In genomic region chr5:148535190-148535589, GRCh38 we compare ENCODE assay signal across 29 cellular contexts.
DNase-seq lines count a peak whose midpoint lies in the region; TF ChIP-seq lines count a peak whose summit lies in the region.
"Had no signal": no experiment of that assay in that cellular context is flagged by ENCODE, and none has a peak within 500 bp of the region (broad histone marks: within the 10 kb centered on the region; RNA-seq: fewer than 3 reads in every experiment).

No MANE protein-coding gene starts in this region.

- H3K4me1 ChIP-seq in HEK293 (ENCODE audit: control insufficient read depth, insufficient read depth, low read length): no peaks in the 10 kb centered on the region
- H3K4me1 ChIP-seq: A549; BE2C; BLaER1; BLaER1 treated with 17β-estradiol and CSF1 and Interleukin-3, amounts not matched to agents 10 nM and 100 nM; Caco-2 had no signal

- H3K36me3 ChIP-seq in HEK293 (ENCODE audit: control insufficient read depth in 2 of 2, insufficient read depth in 1 of 2, low read length in 2 of 2): no peaks in the 10 kb centered on the region
- H3K36me3 ChIP-seq: BE2C; BLaER1; BLaER1 treated with 17β-estradiol and CSF1 and Interleukin-3, amounts not matched to agents 10 nM and 100 nM had no signal

- H3K27me3 Mint-ChIP-seq in type B pancreatic cell: peaks cover 24% of the 10 kb centered on the region

- H3K4me1 Mint-ChIP-seq in type B pancreatic cell (ENCODE audit: unreplicated experiment): no peaks in the 10 kb centered on the region
- H3K4me1 Mint-ChIP-seq: B cell; CD14-positive monocyte; CD4-positive, alpha-beta memory T cell; CD4-positive, CD25-positive, alpha-beta regulatory T cell; CD8-positive, alpha-beta memory T cell had no signal

- H3K36me3 Mint-ChIP-seq in type B pancreatic cell: no peaks in the 10 kb centered on the region
- H3K36me3 Mint-ChIP-seq: CD14-positive monocyte; CD4-positive, alpha-beta memory T cell; CD4-positive, CD25-positive, alpha-beta regulatory T cell; CD8-positive, alpha-beta memory T cell; CD8-positive, alpha-beta T cell had no signal

- TF ChIP-seq CTCF in HEK293 (tag by site-specific recombination; IDR thresholded peaks at IDR 0.05) (no peak), type B pancreatic cell (conservative IDR thresholded peaks at IDR 0.05) (no peak)

- H3K27ac Mint-ChIP-seq in type B pancreatic cell: no peak overlapping the region
- H3K27ac Mint-ChIP-seq: B cell; CD14-positive monocyte; CD4-positive, alpha-beta memory T cell; CD4-positive, alpha-beta T cell; CD4-positive, CD25-positive, alpha-beta regulatory T cell; CD8-positive, alpha-beta memory T cell; CD8-positive, alpha-beta T cell had no signal

- no peak overlapping the region for H3K4me3 ChIP-seq in HEK293 (ENCODE audit: low read depth, low read length)
- H3K4me3 ChIP-seq: A549; BLaER1; BLaER1 treated with 17β-estradiol and CSF1 and Interleukin-3, amounts not matched to agents 10 nM and 100 nM had no signal

- no peak overlapping the region for H3K4me3 Mint-ChIP-seq in type B pancreatic cell
- H3K4me3 Mint-ChIP-seq: B cell; CD14-positive monocyte; CD4-positive, alpha-beta memory T cell; CD4-positive, alpha-beta T cell; CD4-positive, CD25-positive, alpha-beta regulatory T cell; CD8-positive, alpha-beta memory T cell; CD8-positive, alpha-beta T cell had no signal

- no peak for DNase-seq in type B pancreatic cell (ENCODE audit: extremely low spot score, unreplicated experiment)
- DNase-seq: 8988T; ACHN; AML-193; BE2C; C1 segment of cervical spinal cord; Caco-2; Calu3; CD4-positive, alpha-beta memory T cell; CD4-positive, alpha-beta T cell; CD4-positive, CD25-positive, alpha-beta regulatory T cell; CD8-positive, alpha-beta memory T cell; CD8-positive, alpha-beta T cell; COR-L47; DMS 273 treated with DMSO at 0.1 percent for 48 hours; DMS153; DMS53; DMS79; DMS79 treated with DMSO at 0.1 percent for 48 hours; DND-41; EL had no signal

- POLR2A ChIA-PET in HEK293 (lab: Yijun Ruan, JAX): no interaction called here

- CTCF ChIA-PET in HEK293 (lab: Yijun Ruan, JAX): no interaction called here

- H3K9me3 Mint-ChIP-seq in type B pancreatic cell: peaks cover 5% of the 10 kb centered on the region

- H3K27ac ChIP-seq in HEK293 (ENCODE audit: extremely low read depth, low read depth, low read length): no peak overlapping the region
- H3K27ac ChIP-seq: 22Rv1; A549; BLaER1; BLaER1 treated with 17β-estradiol and CSF1 and Interleukin-3, amounts not matched to agents 10 nM and 100 nM; C4-2B had no signal

- no peaks in the 10 kb centered on the region; the same call in 1 of the 2 replicates for H3K9me3 ChIP-seq in HEK293 (ENCODE audit: control insufficient read depth, insufficient read depth, low read depth, low read length)
- H3K9me3 ChIP-seq: A549, Caco-2 had no signal

TF ChIP-seq in HEK293, 187 proteins besides CTCF, POLR2A, EP300 and RAD21:
- TF ChIP-seq ZNF433 (tag by site-specific recombination; IDR thresholded peaks at IDR 0.05; ENCODE audit: low read depth) (peak; percentile 93), ZNF549 (tag by site-specific recombination; IDR thresholded peaks at IDR 0.05) (no peak), PRDM10 (tag by site-specific recombination; IDR thresholded peaks at IDR 0.05) (no peak)
